In genomic region chr16:3059723-3060242, GRCh38 we compare ENCODE assay signal across 10 cellular contexts. TPM values are rescaled to one million over a fixed set of nuclear protein-coding genes. Genes with fewer than 3 reads are reported as not detected.
DNase-seq lines count a peak whose midpoint lies in the region; ATAC-seq, FAIRE-seq and TF ChIP-seq lines count a peak whose summit lies in the region.
"Had no signal": no experiment of that assay in that cellular context is flagged by ENCODE, and none has a peak within 500 bp of the region (broad histone marks: within the 10 kb centered on the region; RNA-seq: fewer than 3 reads in every experiment).

No MANE protein-coding gene starts in this region.

- H3K9ac ChIP-seq in astrocyte (ENCODE audit: low read length), result peak overlapping the region; percentile 85

- peak overlapping the region; percentile 42 for H3K27ac ChIP-seq in astrocyte (ENCODE audit: low read depth, low read length)
- H3K27ac ChIP-seq in lower lobe of right lung, result peak overlapping the region; percentile 86

- peaks cover 10 to 13% of the 10 kb centered on the region in 2 donors for H3K36me3 Mint-ChIP-seq in activated T-cell treated with anti-CD3 and anti-CD28 coated beads, Interleukin-2, amount 50 U/mL, for 72 hours (ENCODE audit: insufficient read depth in 2 of 2)
- H3K36me3 Mint-ChIP-seq in astrocyte (ENCODE audit: low read depth, unreplicated experiment) (peaks cover 8% of the 10 kb centered on the region), type B pancreatic cell (no peaks in the 10 kb centered on the region)

- H3K4me1 Mint-ChIP-seq in activated T-cell treated with anti-CD3 and anti-CD28 coated beads, Interleukin-2, amount 50 U/mL, for 72 hours (ENCODE audit: low read depth), result peaks cover 76% of the 10 kb centered on the region
- no peaks in the 10 kb centered on the region for H3K4me1 Mint-ChIP-seq in astrocyte (ENCODE audit: low read depth, unreplicated experiment)
- H3K4me1 Mint-ChIP-seq in type B pancreatic cell (ENCODE audit: unreplicated experiment), result no peaks in the 10 kb centered on the region

- peak overlapping the region; percentile 93 for H3K27ac Mint-ChIP-seq in activated T-cell treated with anti-CD3 and anti-CD28 coated beads, Interleukin-2, amount 50 U/mL, for 72 hours
- H3K27ac Mint-ChIP-seq in astrocyte (ENCODE audit: unreplicated experiment) (peak overlapping the region; percentile 19), type B pancreatic cell (peak overlapping the region; percentile 84)

- H3K4me1 ChIP-seq in astrocyte (ENCODE audit: insufficient read depth, low read length) (peaks cover 10% of the 10 kb centered on the region), lower lobe of right lung (peaks cover 33% of the 10 kb centered on the region)

- no peak for DNase-seq in activated T-cell treated with anti-CD3 and anti-CD28 coated beads, Interleukin-2, amount 50 U/mL, for 72 hours
- DNase-seq in activated T-cell treated with anti-CD3 and anti-CD28 coated beads, Interleukin-2, amount 50 U/mL, for 1 hour, result no peak
- DNase-seq in astrocyte (ENCODE audit: low read depth) (no peak), lower lobe of right lung (no peak), type B pancreatic cell (ENCODE audit: extremely low spot score, unreplicated experiment) (no peak), D721Med (ENCODE audit: insufficient read length, low spot score) (no peak), NCI-H1436 treated with DMSO at 0.1 percent for 48 hours (lab: John Stamatoyannopoulos, UW) (no peak)

- H3K9me3 Mint-ChIP-seq in activated T-cell treated with anti-CD3 and anti-CD28 coated beads, Interleukin-2, amount 50 U/mL, for 72 hours, result no peaks in the 10 kb centered on the region
- H3K9me3 Mint-ChIP-seq in astrocyte (ENCODE audit: unreplicated experiment) (peaks cover under 1% of the 10 kb centered on the region), type B pancreatic cell (no peaks in the 10 kb centered on the region)

- H3K36me3 ChIP-seq in astrocyte (ENCODE audit: insufficient read depth, low read length) (no peaks in the 10 kb centered on the region), lower lobe of right lung (no peaks in the 10 kb centered on the region)

- peak overlapping the region; percentile 96 for H2AFZ ChIP-seq in astrocyte (ENCODE audit: low read depth, low read length)

- no peaks in the 10 kb centered on the region for H4K20me1 ChIP-seq in astrocyte (ENCODE audit: insufficient read depth, low read length)

- H3K27me3 Mint-ChIP-seq in activated T-cell treated with anti-CD3 and anti-CD28 coated beads, Interleukin-2, amount 50 U/mL, for 72 hours (ENCODE audit: low read depth), result no peaks in the 10 kb centered on the region
- H3K27me3 Mint-ChIP-seq in astrocyte (ENCODE audit: low read depth, unreplicated experiment) (peaks cover 5% of the 10 kb centered on the region), type B pancreatic cell (no peaks in the 10 kb centered on the region)

- no peak for FAIRE-seq in astrocyte (lab: Jason Lieb, UNC)
- FAIRE-seq in D721Med (lab: Jason Lieb, UNC), result no peak

- H3K4me2 ChIP-seq in astrocyte (ENCODE audit: low read length), result peak overlapping the region; percentile 93

- TF ChIP-seq CTCF in astrocyte (IDR thresholded peaks at IDR 0.05; ENCODE audit: insufficient read depth, low read depth, low read length) (no peak), lower lobe of right lung (IDR thresholded peaks at IDR 0.05) (no peak), type B pancreatic cell (conservative IDR thresholded peaks at IDR 0.05) (no peak), D721Med (IDR thresholded peaks at IDR 0.05; ENCODE audit: insufficient read depth, missing control alignments) (no peak)

- H3K27me3 ChIP-seq in astrocyte (ENCODE audit: insufficient read depth, low read length), result peaks cover 2% of the 10 kb centered on the region
- H3K27me3 ChIP-seq in lower lobe of right lung (ENCODE audit: low read depth), result no peaks in the 10 kb centered on the region

- H3K9me3 ChIP-seq in astrocyte (ENCODE audit: insufficient read depth, low read depth, low read length) (no peaks in the 10 kb centered on the region), lower lobe of right lung (no peaks in the 10 kb centered on the region)

- no peak for ATAC-seq in activated T-cell treated with anti-CD3 and anti-CD28 coated beads, Interleukin-2, amount 50 U/mL, for 72 hours (replicated peaks in 1 of 2)
- no peak for ATAC-seq in lower lobe of right lung
- no peak for ATAC-seq in HG03439 (IDR thresholded peaks at IDR 0.05; ENCODE audit: unreplicated experiment)

- H3K4me3 ChIP-seq in astrocyte (ENCODE audit: insufficient read depth, low read depth, low read length) (peak overlapping the region; percentile 73), lower lobe of right lung (peak overlapping the region; percentile 91)

- H3K4me3 Mint-ChIP-seq in activated T-cell treated with anti-CD3 and anti-CD28 coated beads, Interleukin-2, amount 50 U/mL, for 72 hours, result peak overlapping the region; percentile 85 to 91
- H3K4me3 Mint-ChIP-seq in astrocyte (ENCODE audit: unreplicated experiment) (peak overlapping the region; percentile 84), type B pancreatic cell (peak overlapping the region; percentile 86)

- no peaks in the 10 kb centered on the region for H3K79me2 ChIP-seq in astrocyte (ENCODE audit: insufficient read depth, low read length)

- intact Hi-C loops in lower lobe of right lung (cut with DNase I), result no loop called here

RNA-seq across cellular contexts. Expression of gene IL32, which starts 5.7 kb away (rescaled TPM):
- 1,000 to 10,000 TPM; 1,427 to 2,251 TPM for total RNA-seq in activated T-cell treated with anti-CD3 and anti-CD28 coated beads, Interleukin-2, amount 50 U/mL, for 72 hours
- total RNA-seq in astrocyte (27.8 and 43.8 TPM in 2 replicates), lower lobe of right lung (79.1 TPM), type B pancreatic cell (ENCODE audit: low replicate concordance) (12.7 and 44.1 TPM in 2 replicates)

RNA-seq across cellular contexts. Expression of gene MMP25, which starts 13.4 kb away (rescaled TPM):
- 1 to 10 TPM; 2.3 to 5.2 TPM for total RNA-seq in activated T-cell treated with anti-CD3 and anti-CD28 coated beads, Interleukin-2, amount 50 U/mL, for 72 hours
- total RNA-seq in astrocyte, result 0.89 and 1.3 TPM in 2 replicates
- 22.7 TPM for total RNA-seq in lower lobe of right lung
- total RNA-seq in type B pancreatic cell (ENCODE audit: low replicate concordance), result 0.14 TPM in 2 replicates

RNA-seq across cellular contexts. Expression of gene BICDL2, which starts 23.0 kb away (rescaled TPM):
- under 1 TPM in 1 of 2 donors, not detected in 1; 0.30 TPM for total RNA-seq in activated T-cell treated with anti-CD3 and anti-CD28 coated beads, Interleukin-2, amount 50 U/mL, for 72 hours
- total RNA-seq in astrocyte (0.16 TPM in 1 of 2 replicates, not detected in the other), lower lobe of right lung (19.5 TPM), type B pancreatic cell (ENCODE audit: low replicate concordance) (15.2 and 28.6 TPM in 2 replicates)
- total RNA-seq: lung microvascular endothelial cell, NCI-H460 had no signal

RNA-seq across cellular contexts. Expression of gene THOC6, which starts 35.9 kb away (rescaled TPM):
- total RNA-seq in activated T-cell treated with anti-CD3 and anti-CD28 coated beads, Interleukin-2, amount 50 U/mL, for 72 hours, result 10 to 100 TPM; 49.1 to 50.9 TPM
- total RNA-seq in astrocyte (17.4 and 22.3 TPM in 2 replicates), lower lobe of right lung (26.8 TPM), type B pancreatic cell (ENCODE audit: low replicate concordance) (40.1 and 50.7 TPM in 2 replicates)

RNA-seq across cellular contexts. Expression of gene HCFC1R1, which starts 36.0 kb away (rescaled TPM):
- total RNA-seq in activated T-cell treated with anti-CD3 and anti-CD28 coated beads, Interleukin-2, amount 50 U/mL, for 72 hours, result 10 to 100 TPM; 27.6 to 32.8 TPM
- 47.0 and 71.6 TPM in 2 replicates for total RNA-seq in astrocyte
- total RNA-seq in lower lobe of right lung, result 43.2 TPM
- total RNA-seq in type B pancreatic cell (ENCODE audit: low replicate concordance), result 34.8 and 49.4 TPM in 2 replicates

Comparison
In these comparisons a context has a peak if more than half of its experiments do, and no peak if none do; other contexts are left out.
1. H3K27ac Mint-ChIP-seq: peak in every context shown above with its lines; median percentile 93 in activated T-cell treated with anti-CD3 and anti-CD28 coated beads, Interleukin-2, amount 50 U/mL, for 72 hours; 84 in type B pancreatic cell; 19 in astrocyte.
2. RNA of gene IL32, which starts 5.7 kb away (total RNA-seq): 1,427 to 2,251 TPM in activated T-cell treated with anti-CD3 and anti-CD28 coated beads, Interleukin-2, amount 50 U/mL, for 72 hours; 79.1 TPM in lower lobe of right lung (single experiment), 27.8 to 43.8 TPM in astrocyte and 12.7 to 44.1 TPM in type B pancreatic cell; every median in the first group is over 10 times any median in the second.
3. RNA of gene BICDL2, which starts 23.0 kb away (total RNA-seq): 19.5 TPM in lower lobe of right lung (single experiment) and 15.2 to 28.6 TPM in type B pancreatic cell; 0.30 TPM in activated T-cell treated with anti-CD3 and anti-CD28 coated beads, Interleukin-2, amount 50 U/mL, for 72 hours and 0.16 TPM in astrocyte; every median in the first group is over 10 times any median in the second.
4. Peak in every context shown above with its lines, with median percentiles within 50 percentile points of each other: H3K4me3 Mint-ChIP-seq.